17 cellular contexts compared by ENCODE assay signal in genomic region chr18:28267878-28268625, GRCh38.
DNase-seq lines count a peak whose midpoint lies in the region; ATAC-seq and TF ChIP-seq lines count a peak whose summit lies in the region.
"Had no signal": no experiment of that assay in that cellular context is flagged by ENCODE, and none has a peak within 500 bp of the region (broad histone marks: within the 10 kb centered on the region; RNA-seq: fewer than 3 reads in every experiment).

No MANE protein-coding gene starts in this region.

- H3K27ac Mint-ChIP-seq in CD4-positive, alpha-beta T cell, result no peak overlapping the region
- no peak overlapping the region for H3K27ac Mint-ChIP-seq in nephron progenitor cell
- H3K27ac Mint-ChIP-seq: activated CD4-positive, alpha-beta memory T cell treated with anti-CD3 and anti-CD28 coated beads, Interleukin-2, amount 10 ng/mL, durations not matched to agents 7 days and 5 days; activated T-helper 17 cell treated with anti-CD3 and anti-CD28 coated beads, Interleukin-2, amount 50 U/mL, for 72 hours had no signal

- intact Hi-C loops in left colon (cut with DNase I, micrococcal nuclease), result no loop called here
- intact Hi-C loops in CD4-positive, alpha-beta T cell (cut with DNase I, micrococcal nuclease), result no loop called here

- H3K9me3 Mint-ChIP-seq in CD4-positive, alpha-beta T cell, result peaks cover 8% of the 10 kb centered on the region
- peaks cover 8% of the 10 kb centered on the region for H3K9me3 Mint-ChIP-seq in nephron progenitor cell

- peak; percentile 17 for DNase-seq in AG10803 (ENCODE audit: low read depth)
- peak; percentile 89 for DNase-seq in HT1080 (ENCODE audit: low read depth)
- peak; percentile 62 for DNase-seq in astrocyte of the spinal cord (ENCODE audit: low read depth, low spot score)
- DNase-seq in kidney epithelial cell (ENCODE audit: low read depth), result peak; percentile 26
- no peak for DNase-seq in left colon
- no peak for DNase-seq in CD4-positive, alpha-beta T cell
- no peak for DNase-seq in nephron progenitor cell
- DNase-seq: activated CD4-positive, alpha-beta memory T cell treated with anti-CD3 and anti-CD28 coated beads, Interleukin-2, amount 10 ng/mL, durations not matched to agents 7 days and 5 days; AML-193; gastrocnemius medialis; NCI-H2029 treated with DMSO at 0.1 percent for 48 hours; NCI-H82; posterior cingulate gyrus; SHP77 treated with DMSO at 0.1 percent for 48 hours had no signal

- H3K4me1 Mint-ChIP-seq in CD4-positive, alpha-beta T cell (ENCODE audit: low read depth), result no peaks in the 10 kb centered on the region
- H3K4me1 Mint-ChIP-seq in nephron progenitor cell, result no peaks in the 10 kb centered on the region
- H3K4me1 Mint-ChIP-seq: activated CD4-positive, alpha-beta memory T cell treated with anti-CD3 and anti-CD28 coated beads, Interleukin-2, amount 10 ng/mL, durations not matched to agents 7 days and 5 days; activated T-helper 17 cell treated with anti-CD3 and anti-CD28 coated beads, Interleukin-2, amount 50 U/mL, for 72 hours had no signal

- no peaks in the 10 kb centered on the region for H3K36me3 Mint-ChIP-seq in CD4-positive, alpha-beta T cell (ENCODE audit: low read depth)
- H3K36me3 Mint-ChIP-seq in nephron progenitor cell (ENCODE audit: low read depth), result no peaks in the 10 kb centered on the region

- in situ Hi-C loops in astrocyte of the spinal cord (cut with HindIII; ENCODE audit: low sequenced_read_pairs), result no loop called here

- ATAC-seq in GM21786 (IDR thresholded peaks at IDR 0.05; ENCODE audit: unreplicated experiment), result no peak
- no peak for ATAC-seq in left colon
- ATAC-seq in CD4-positive, alpha-beta T cell (ENCODE audit: poor library complexity), result no peak
- ATAC-seq: activated T-helper 17 cell treated with anti-CD3 and anti-CD28 coated beads, Interleukin-2, amount 50 U/mL, for 72 hours; gastrocnemius medialis had no signal

- no peaks in the 10 kb centered on the region for H3K27me3 ChIP-seq in kidney epithelial cell (ENCODE audit: control insufficient read depth, insufficient read depth, low read length)
- no peaks in the 10 kb centered on the region for H3K27me3 ChIP-seq in CD4-positive, alpha-beta T cell (ENCODE audit: control insufficient read depth, insufficient read depth, low read length)
- H3K27me3 ChIP-seq: ascending aorta, gastrocnemius medialis had no signal

- H3K4me3 ChIP-seq in AG10803 (ENCODE audit: low read length), result no peak overlapping the region
- no peak overlapping the region for H3K4me3 ChIP-seq in astrocyte of the spinal cord (ENCODE audit: low read depth, low read length)
- no peak overlapping the region for H3K4me3 ChIP-seq in kidney epithelial cell (ENCODE audit: low read depth, low read length)
- H3K4me3 ChIP-seq: ascending aorta, gastrocnemius medialis had no signal

- TF ChIP-seq CTCF in AG10803 (conservative IDR thresholded peaks at IDR 0.05; ENCODE audit: low read length) (no peak), astrocyte of the spinal cord (IDR thresholded peaks at IDR 0.05; ENCODE audit: low read depth, low read length) (no peak), kidney epithelial cell (IDR thresholded peaks at IDR 0.05; ENCODE audit: insufficient read depth, low read length, poor library complexity, severe bottlenecking) (no peak), nephron progenitor cell (IDR thresholded peaks at IDR 0.05) (no peak)
- TF ChIP-seq CTCF in CD4-positive, alpha-beta T cell (IDR thresholded peaks at IDR 0.05), result no peak

- no peaks in the 10 kb centered on the region for H3K27me3 Mint-ChIP-seq in CD4-positive, alpha-beta T cell
- H3K27me3 Mint-ChIP-seq in nephron progenitor cell (ENCODE audit: low read depth, poor library complexity), result no peaks in the 10 kb centered on the region
- H3K27me3 Mint-ChIP-seq: activated CD4-positive, alpha-beta memory T cell treated with anti-CD3 and anti-CD28 coated beads, Interleukin-2, amount 10 ng/mL, durations not matched to agents 7 days and 5 days; activated T-helper 17 cell treated with anti-CD3 and anti-CD28 coated beads, Interleukin-2, amount 50 U/mL, for 72 hours had no signal

- H3K27ac ChIP-seq in CD4-positive, alpha-beta T cell (ENCODE audit: low read depth, low read length), result no peak overlapping the region
- H3K27ac ChIP-seq: ascending aorta, gastrocnemius medialis had no signal

- CTCF ChIA-PET in CD4-positive, alpha-beta T cell (lab: Charles Lee), result no interaction called here

- H3K4me3 Mint-ChIP-seq in CD4-positive, alpha-beta T cell, result no peak overlapping the region
- H3K4me3 Mint-ChIP-seq in nephron progenitor cell, result no peak overlapping the region
- H3K4me3 Mint-ChIP-seq: activated CD4-positive, alpha-beta memory T cell treated with anti-CD3 and anti-CD28 coated beads, Interleukin-2, amount 10 ng/mL, durations not matched to agents 7 days and 5 days; activated T-helper 17 cell treated with anti-CD3 and anti-CD28 coated beads, Interleukin-2, amount 50 U/mL, for 72 hours had no signal

- H3K9me3 ChIP-seq in CD4-positive, alpha-beta T cell (ENCODE audit: control insufficient read depth, low read length), result no peaks in the 10 kb centered on the region
- H3K9me3 ChIP-seq: ascending aorta, gastrocnemius medialis had no signal

- H3K36me3 ChIP-seq in kidney epithelial cell (ENCODE audit: control insufficient read depth, insufficient read depth, low read length), result no peaks in the 10 kb centered on the region
- H3K36me3 ChIP-seq: ascending aorta, gastrocnemius medialis had no signal

- POLR2A ChIA-PET in CD4-positive, alpha-beta T cell (lab: Charles Lee), result no interaction called here

Comparison
In these comparisons a context has a peak if more than half of its experiments do, and no peak if none do; other contexts are left out.
1. DNase-seq: peak in AG10803 (single experiment), HT1080 (single experiment), astrocyte of the spinal cord (single experiment) and kidney epithelial cell (single experiment); none in left colon (0 of 2), CD4-positive, alpha-beta T cell (0 of 10) and nephron progenitor cell (single experiment).